9 cellular contexts compared by ENCODE assay signal in genomic region chr1:10724948-10725852, GRCh38.
DNase-seq lines count a peak whose midpoint lies in the region; ATAC-seq and TF ChIP-seq lines count a peak whose summit lies in the region.
"Had no signal": no experiment of that assay in that cellular context is flagged by ENCODE, and none has a peak within 500 bp of the region (broad histone marks: within the 10 kb centered on the region; RNA-seq: fewer than 3 reads in every experiment).

No MANE protein-coding gene starts in this region.

- TF ChIP-seq POLR2A in gastroesophageal sphincter (IDR thresholded peaks at IDR 0.05) (no peak), stomach (IDR thresholded peaks at IDR 0.05) (no peak), lower leg skin (IDR thresholded peaks at IDR 0.05) (no peak)

- TF ChIP-seq EP300 in gastroesophageal sphincter (IDR thresholded peaks at IDR 0.05) = no peak
- TF ChIP-seq EP300 in stomach (IDR thresholded peaks at IDR 0.05) = no peak

- H3K36me3 ChIP-seq in gastroesophageal sphincter (no peaks in the 10 kb centered on the region), stomach (no peaks in the 10 kb centered on the region)

- H3K27ac ChIP-seq in gastroesophageal sphincter (peak overlapping the region; percentile 44 to 84 (median 78)), stomach (peak overlapping the region; percentile 86 to 96 (median 90))

- no peak for TF ChIP-seq CTCF in gastroesophageal sphincter (IDR thresholded peaks at IDR 0.05)
- no peak for TF ChIP-seq CTCF in stomach (IDR thresholded peaks at IDR 0.05)
- no peak for TF ChIP-seq CTCF in lower leg skin (IDR thresholded peaks at IDR 0.05)

- WGBS in gastroesophageal sphincter (ENCODE audit: low coverage in 1 of 2), 2 donors = 37 to 49% methylated on average over 7 to 9 of the region's 21 CpGs
- 22 to 51% (median 33%) methylated on average over 21 of the region's 21 CpGs for WGBS in stomach, 5 donors
- 44 to 57% methylated on average over 21 of the region's 21 CpGs for WGBS in lower leg skin, 2 donors

- intact Hi-C loops in stomach (cut with DNase I; ENCODE audit: low total_unique reads) (no loop called here), lower leg skin (cut with DNase I; ENCODE audit: low total_unique reads) (no loop called here)

- in situ Hi-C loops in G401 (cut with HindIII; ENCODE audit: low sequenced_read_pairs) = no loop called here

- ATAC-seq in gastroesophageal sphincter = peak; percentile 10
- ATAC-seq: naive thymus-derived CD4-positive, alpha-beta T cell had no signal

- DNase-seq in G401 (ENCODE audit: low spot score) (peak; percentile 76), NCI-H69 (lab: John Stamatoyannopoulos, UW) (peak; percentile 79), stomach (peak; percentile 92), NCI-H526 treated with DMSO at 0.1 percent for 48 hours (lab: John Stamatoyannopoulos, UW) (no peak), HPDE6-E6E7 (ENCODE audit: extremely low spot score) (no peak), lower leg skin (ENCODE audit: low spot score in 2 of 2) (no peak)
- no peak for DNase-seq in activated naive CD4-positive, alpha-beta T cell treated with anti-CD3 and anti-CD28 coated beads, Interleukin-2, amount 50 U/mL, for 16 hours
- DNase-seq: naive thymus-derived CD4-positive, alpha-beta T cell had no signal

- H3K4me3 ChIP-seq in gastroesophageal sphincter = no peak overlapping the region
- H3K4me3 ChIP-seq in stomach = no peak overlapping the region
- no peak overlapping the region for H3K4me3 ChIP-seq in lower leg skin (ENCODE audit: low read depth, poor library complexity, severe bottlenecking)

- H3K4me1 ChIP-seq in gastroesophageal sphincter (peaks cover 0 to 56% (median 22%) of the 10 kb centered on the region in 3 donors), stomach (peaks cover 64 to 85% (median 79%) of the 10 kb centered on the region in 4 donors)

- no peaks in the 10 kb centered on the region for H3K9me3 ChIP-seq in gastroesophageal sphincter
- no peaks in the 10 kb centered on the region for H3K9me3 ChIP-seq in stomach

- H3K27me3 ChIP-seq in gastroesophageal sphincter (no peaks in the 10 kb centered on the region), stomach (peaks cover 0 to 5% (median 0%) of the 10 kb centered on the region in 3 donors)

Comparison
In these comparisons a context has a peak if more than half of its experiments do, and no peak if none do; other contexts are left out.
1. DNase-seq: peak in G401 (single experiment), NCI-H69 (single experiment) and stomach (single experiment); none in NCI-H526 treated with DMSO at 0.1 percent for 48 hours (single experiment), HPDE6-E6E7 (single experiment), lower leg skin (0 of 2) and activated naive CD4-positive, alpha-beta T cell treated with anti-CD3 and anti-CD28 coated beads, Interleukin-2, amount 50 U/mL, for 16 hours (single experiment).